ENCODE assay signal across 1 cellular context in the genomic region with DNA sequence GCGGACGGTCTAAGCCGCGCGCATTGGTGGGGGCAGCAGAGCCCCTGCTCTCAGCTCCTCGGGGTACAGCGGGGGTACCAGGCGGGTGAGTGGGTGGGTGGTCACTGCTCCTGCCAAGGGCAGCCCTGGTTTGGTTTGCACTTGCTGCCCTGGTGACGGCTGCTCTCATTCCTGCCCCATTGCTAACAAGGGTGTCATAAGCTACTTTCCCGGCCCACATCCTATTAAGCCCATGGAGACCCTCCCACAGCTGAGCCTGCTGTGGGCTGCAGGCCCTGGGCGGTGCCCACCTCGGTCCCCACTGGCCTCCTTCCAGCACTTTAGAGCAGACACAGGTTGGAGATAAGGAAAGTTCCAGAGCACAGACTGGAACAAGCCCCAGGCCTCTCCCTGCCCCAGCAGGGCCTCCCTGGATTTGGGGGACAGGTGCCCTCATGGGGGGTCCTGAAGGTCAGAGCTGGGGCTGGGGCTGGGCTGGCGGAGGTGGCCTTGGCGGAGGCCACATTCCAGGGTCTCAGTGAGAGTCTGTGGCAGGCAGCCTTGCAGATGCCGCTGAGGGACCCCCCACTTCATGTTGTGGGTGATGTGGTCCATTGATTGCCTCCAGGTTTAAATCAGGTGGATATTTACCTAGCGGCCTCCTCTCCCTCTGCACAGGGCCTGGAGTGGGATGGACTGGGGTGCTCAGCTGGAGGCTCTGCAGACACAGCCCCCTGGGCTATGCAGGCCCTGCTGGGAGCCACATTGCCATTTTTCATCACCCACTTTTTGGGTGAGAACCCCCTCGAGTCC.
TF ChIP-seq lines count a peak whose summit lies in the region.

No MANE protein-coding gene starts in this region.

TF ChIP-seq in HepG2, 621 proteins besides CTCF, POLR2A, EP300 and RAD21 (continued from another document):
- TF ChIP-seq, protein P1, sequence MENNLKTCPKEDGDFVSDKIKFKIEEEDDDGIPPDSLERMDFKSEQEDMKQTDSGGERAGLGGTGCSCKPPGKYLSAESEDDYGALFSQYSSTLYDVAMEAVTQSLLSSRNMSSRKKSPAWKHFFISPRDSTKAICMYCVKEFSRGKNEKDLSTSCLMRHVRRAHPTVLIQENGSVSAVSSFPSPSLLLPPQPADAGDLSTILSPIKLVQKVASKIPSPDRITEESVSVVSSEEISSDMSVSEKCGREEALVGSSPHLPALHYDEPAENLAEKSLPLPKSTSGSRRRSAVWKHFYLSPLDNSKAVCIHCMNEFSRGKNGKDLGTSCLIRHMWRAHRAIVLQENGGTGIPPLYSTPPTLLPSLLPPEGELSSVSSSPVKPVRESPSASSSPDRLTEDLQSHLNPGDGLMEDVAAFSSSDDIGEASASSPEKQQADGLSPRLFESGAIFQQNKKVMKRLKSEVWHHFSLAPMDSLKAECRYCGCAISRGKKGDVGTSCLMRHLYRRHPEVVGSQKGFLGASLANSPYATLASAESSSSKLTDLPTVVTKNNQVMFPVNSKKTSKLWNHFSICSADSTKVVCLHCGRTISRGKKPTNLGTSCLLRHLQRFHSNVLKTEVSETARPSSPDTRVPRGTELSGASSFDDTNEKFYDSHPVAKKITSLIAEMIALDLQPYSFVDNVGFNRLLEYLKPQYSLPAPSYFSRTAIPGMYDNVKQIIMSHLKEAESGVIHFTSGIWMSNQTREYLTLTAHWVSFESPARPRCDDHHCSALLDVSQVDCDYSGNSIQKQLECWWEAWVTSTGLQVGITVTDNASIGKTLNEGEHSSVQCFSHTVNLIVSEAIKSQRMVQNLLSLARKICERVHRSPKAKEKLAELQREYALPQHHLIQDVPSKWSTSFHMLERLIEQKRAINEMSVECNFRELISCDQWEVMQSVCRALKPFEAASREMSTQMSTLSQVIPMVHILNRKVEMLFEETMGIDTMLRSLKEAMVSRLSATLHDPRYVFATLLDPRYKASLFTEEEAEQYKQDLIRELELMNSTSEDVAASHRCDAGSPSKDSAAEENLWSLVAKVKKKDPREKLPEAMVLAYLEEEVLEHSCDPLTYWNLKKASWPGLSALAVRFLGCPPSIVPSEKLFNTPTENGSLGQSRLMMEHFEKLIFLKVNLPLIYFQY (CRISPR knock-in tag; IDR thresholded peaks at IDR 0.05; ENCODE audit: borderline replicate concordance) = no peak
- TF ChIP-seq ATF7-NPFF (CRISPR knock-in tag; IDR thresholded peaks at IDR 0.05; ENCODE audit: low read depth) (no peak), ZNF570 (CRISPR knock-in tag; IDR thresholded peaks at IDR 0.05; ENCODE audit: borderline replicate concordance) (no peak), ZNF605 (CRISPR knock-in tag; IDR thresholded peaks at IDR 0.05) (no peak)
- TF ChIP-seq, protein P2, sequence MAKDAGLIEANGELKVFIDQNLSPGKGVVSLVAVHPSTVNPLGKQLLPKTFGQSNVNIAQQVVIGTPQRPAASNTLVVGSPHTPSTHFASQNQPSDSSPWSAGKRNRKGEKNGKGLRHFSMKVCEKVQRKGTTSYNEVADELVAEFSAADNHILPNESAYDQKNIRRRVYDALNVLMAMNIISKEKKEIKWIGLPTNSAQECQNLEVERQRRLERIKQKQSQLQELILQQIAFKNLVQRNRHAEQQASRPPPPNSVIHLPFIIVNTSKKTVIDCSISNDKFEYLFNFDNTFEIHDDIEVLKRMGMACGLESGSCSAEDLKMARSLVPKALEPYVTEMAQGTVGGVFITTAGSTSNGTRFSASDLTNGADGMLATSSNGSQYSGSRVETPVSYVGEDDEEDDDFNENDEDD (CRISPR knock-in tag; IDR thresholded peaks at IDR 0.05; ENCODE audit: borderline replicate concordance) = no peak
